22 cellular contexts compared by ENCODE assay signal in genomic region chr12:118488034-118488433, GRCh38.
"Had no signal": no experiment of that assay in that cellular context is flagged by ENCODE, and none has a peak within 500 bp of the region (broad histone marks: within the 10 kb centered on the region; RNA-seq: fewer than 3 reads in every experiment).

No MANE protein-coding gene starts in this region.

- H3K4me1 ChIP-seq: colonic mucosa, esophagus squamous epithelium, foreskin keratinocyte, heart left ventricle, heart right ventricle had no signal

- H3K27ac ChIP-seq: colonic mucosa, dorsolateral prefrontal cortex, epithelial cell of prostate, esophagus squamous epithelium, foreskin keratinocyte, gastrocnemius medialis, heart right ventricle had no signal

- H3K36me3 ChIP-seq: colonic mucosa, esophagus muscularis mucosa, esophagus squamous epithelium, gastrocnemius medialis, heart left ventricle, heart right ventricle had no signal

- H3K9me3 ChIP-seq: colonic mucosa, esophagus squamous epithelium, gastrocnemius medialis, heart left ventricle had no signal

- H3K27me3 ChIP-seq: colonic mucosa, esophagus muscularis mucosa, esophagus squamous epithelium, foreskin keratinocyte, gastrocnemius medialis, heart left ventricle, heart right ventricle had no signal

- DNase-seq: colonic mucosa; cortex of kidney; dermis blood vessel endothelial cell; dorsolateral prefrontal cortex; effector CD4-positive, alpha-beta T cell; effector CD8-positive, alpha-beta T cell; effector memory CD8-positive, alpha-beta T cell; endodermal cell; erythroblast; esophagus squamous epithelium; foreskin fibroblast; foreskin keratinocyte; foreskin melanocyte; gastrocnemius medialis; glutamatergic neuron; head of caudate nucleus; heart left ventricle; heart right ventricle had no signal

- H3K4me3 ChIP-seq: colonic mucosa, coronary artery, dorsolateral prefrontal cortex, esophagus muscularis mucosa, esophagus squamous epithelium, gastrocnemius medialis, heart left ventricle, heart right ventricle had no signal

- ATAC-seq: effector memory CD8-positive, alpha-beta T cell; esophagus mucosa; foreskin keratinocyte; gastrocnemius medialis; heart left ventricle; heart right ventricle had no signal
